8 cellular contexts compared by ENCODE assay signal in the genomic region with DNA sequence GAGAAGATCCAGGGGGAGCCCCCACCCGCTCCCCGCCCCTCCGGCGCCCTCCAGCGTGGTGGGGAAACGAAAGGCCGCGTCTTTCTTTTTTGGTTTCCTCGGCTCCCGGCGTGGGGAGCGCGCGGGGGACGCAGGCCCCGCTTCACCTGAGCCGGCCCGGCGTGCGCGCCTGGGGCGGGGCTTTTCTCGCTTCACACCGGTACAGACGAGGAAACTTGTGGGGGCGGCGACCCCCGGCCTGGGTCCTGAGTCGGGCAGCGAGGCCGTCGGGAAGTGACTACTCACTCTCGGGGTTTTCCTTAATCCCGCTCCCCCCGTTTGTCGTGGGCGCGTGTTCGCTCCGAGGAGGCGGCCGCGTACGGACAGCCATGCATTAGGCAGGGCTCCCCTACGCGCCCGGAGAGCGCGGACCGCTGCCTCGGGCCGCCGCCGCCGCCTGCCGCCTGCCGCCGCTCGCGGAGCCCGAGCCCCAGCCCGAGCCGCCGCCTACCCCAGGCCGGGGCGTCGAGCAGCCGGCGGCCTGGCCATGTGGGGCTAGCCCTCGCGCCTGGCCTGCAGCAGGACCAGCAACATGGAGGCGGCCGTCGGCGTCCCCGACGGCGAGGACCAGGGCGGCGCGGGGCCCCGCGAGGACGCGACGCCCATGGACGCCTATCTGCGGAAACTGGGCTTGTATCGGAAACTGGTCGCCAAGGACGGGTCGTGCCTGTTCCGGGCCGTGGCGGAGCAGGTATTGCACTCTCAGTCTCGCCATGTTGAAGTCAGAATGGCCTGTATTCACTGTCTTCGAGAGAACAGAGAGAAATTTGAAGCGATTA. TPM values are rescaled to one million over a fixed set of nuclear protein-coding genes. Genes with fewer than 3 reads are reported as not detected.
DNase-seq lines count a peak whose midpoint lies in the region; ATAC-seq and TF ChIP-seq lines count a peak whose summit lies in the region.
"Not testable (repeated sequence)": the region's sequence is repeated elsewhere in the genome, so short reads cannot be mapped to it uniquely, and the experiment has no call there.

No MANE protein-coding gene starts in this region.

- peak overlapping the region; percentile 71 to 92 (median 83) for H3K4me3 Mint-ChIP-seq in IgD-negative memory B cell

- not testable (repeated sequence) for H3K27me3 ChIP-seq in upper lobe of left lung

- DNase-seq in GM13976 (ENCODE audit: low spot score): peak; percentile 60
- DNase-seq in activated CD8-positive, alpha-beta memory T cell treated with anti-CD3 and anti-CD28 coated beads for 4 hours (ENCODE audit: low read depth in 2 of 2): peak; percentile 9 to 26
- peak in 1 of 2 donors; percentile 7 for DNase-seq in activated naive CD4-positive, alpha-beta T cell treated with anti-CD3 and anti-CD28 coated beads, Interleukin-2, amount 50 U/mL, for 72 hours (ENCODE audit: low spot score in 2 of 2)
- peak; percentile 18 for DNase-seq in epithelial cell of esophagus (ENCODE audit: low read depth)
- peak in 1 of 3 donors; percentile 41 for DNase-seq in mucosa of descending colon
- DNase-seq in stimulated activated CD4-positive, alpha-beta T cell treated with anti-CD3 and anti-CD28 coated beads, Interleukin-4, amount 100 ng/mL, for 4 hours: peak; percentile 39 to 72
- DNase-seq in upper lobe of left lung: peak in 1 of 2 donors; percentile 86

- H3K9me3 ChIP-seq in mucosa of descending colon, upper lobe of left lung: not testable (repeated sequence)

- in situ Hi-C loops in GM13976 (cut with MboI; ENCODE audit: low sequenced_read_pairs, unreplicated experiment): not testable (repeated sequence)

- intact Hi-C loops in mucosa of descending colon (cut with DNase I, micrococcal nuclease): not testable (repeated sequence)

- H3K36me3 Mint-ChIP-seq in IgD-negative memory B cell: not testable (repeated sequence)
- peaks cover 11 to 45% of the 10 kb centered on the region in 2 donors for H3K36me3 Mint-ChIP-seq in activated naive CD4-positive, alpha-beta T cell treated with anti-CD3 and anti-CD28 coated beads, Interleukin-2, amount 50 U/mL, for 72 hours

- TF ChIP-seq POLR2A in upper lobe of left lung (IDR thresholded peaks at IDR 0.05): not testable (repeated sequence)

- not testable (repeated sequence) for H3K4me1 ChIP-seq in mucosa of descending colon (ENCODE audit: low read depth); upper lobe of left lung

- H3K27ac Mint-ChIP-seq in IgD-negative memory B cell; activated naive CD4-positive, alpha-beta T cell treated with anti-CD3 and anti-CD28 coated beads, Interleukin-2, amount 50 U/mL, for 72 hours: not testable (repeated sequence)

- peaks cover 34 to 43% (median 37%) of the 10 kb centered on the region in 3 donors for H3K4me1 Mint-ChIP-seq in IgD-negative memory B cell

- peak overlapping the region; percentile 29 for H3K4me3 ChIP-seq in epithelial cell of esophagus (ENCODE audit: low read length)
- H3K4me3 ChIP-seq in mucosa of descending colon: not testable (repeated sequence)
- peak overlapping the region in 3 of 4 donors; percentile 4 to 20 (median 14) for H3K4me3 ChIP-seq in upper lobe of left lung

- H3K9me3 Mint-ChIP-seq in IgD-negative memory B cell: not testable (repeated sequence)
- peaks cover 0 to 11% of the 10 kb centered on the region in 2 donors for H3K9me3 Mint-ChIP-seq in activated naive CD4-positive, alpha-beta T cell treated with anti-CD3 and anti-CD28 coated beads, Interleukin-2, amount 50 U/mL, for 72 hours

- H3K27me3 Mint-ChIP-seq in IgD-negative memory B cell: not testable (repeated sequence)

- TF ChIP-seq CTCF in GM13976 (IDR thresholded peaks at IDR 0.05; ENCODE audit: borderline replicate concordance, control extremely low read depth, extremely low read depth, insufficient read depth, missing control alignments); epithelial cell of esophagus (IDR thresholded peaks at IDR 0.05; ENCODE audit: insufficient read depth, low read depth, low read length, missing control alignments); mucosa of descending colon (IDR thresholded peaks at IDR 0.05); upper lobe of left lung (IDR thresholded peaks at IDR 0.05): not testable (repeated sequence)

- peak; percentile 64 to 68 for ATAC-seq in activated naive CD4-positive, alpha-beta T cell treated with anti-CD3 and anti-CD28 coated beads, Interleukin-2, amount 50 U/mL, for 72 hours
- peak; percentile 50 for ATAC-seq in mucosa of descending colon
- ATAC-seq in upper lobe of left lung (ENCODE audit: low FRiP score in 2 of 2): not testable (repeated sequence)

- not testable (repeated sequence) for TF ChIP-seq EP300 in upper lobe of left lung (IDR thresholded peaks at IDR 0.05)

- H3K27ac ChIP-seq in upper lobe of left lung: not testable (repeated sequence)

- H3K36me3 ChIP-seq in mucosa of descending colon (ENCODE audit: low read depth); upper lobe of left lung: not testable (repeated sequence)

- WGBS in upper lobe of left lung, 2 donors: 81 to 82% methylated on average over 44 to 80 of the region's 98 CpGs

RNA-seq across cellular contexts. Expression of a gene that starts 34.3 kb away (rescaled TPM):
- 8.3 TPM for polyA plus RNA-seq in IgD-negative memory B cell
- 10 to 100 TPM; 25.2 to 30.2 TPM for total RNA-seq in activated naive CD4-positive, alpha-beta T cell treated with anti-CD3 and anti-CD28 coated beads, Interleukin-2, amount 50 U/mL, for 72 hours
- 10 to 100 TPM in 1 of 3 donors, 1 to 10 TPM in 2; 8.5 to 12.4 (median 9.5) TPM for total RNA-seq in mucosa of descending colon
- 10 to 100 TPM in 2 of 6 donors, 1 to 10 TPM in 4; 3.8 to 10.8 (median 8.5) TPM for total RNA-seq in upper lobe of left lung
